Comparison of ENCODE assay signal across 8 cellular contexts in genomic region chr1:27727126-27727525, GRCh38. TPM values are rescaled to one million over a fixed set of nuclear protein-coding genes. Genes with fewer than 3 reads are reported as not detected.
DNase-seq lines count a peak whose midpoint lies in the region; TF ChIP-seq lines count a peak whose summit lies in the region.

No MANE protein-coding gene starts in this region.

- peak overlapping the region; percentile 16 for H3K27ac ChIP-seq in muscle layer of duodenum (ENCODE audit: low read length)

- TF ChIP-seq CTCF in CD14-positive monocyte (IDR thresholded peaks at IDR 0.05): no peak

- H3K27ac Mint-ChIP-seq in CD14-positive monocyte (peak overlapping the region in 5 of 7 donors; percentile 28 to 95 (median 89)), IgD-negative memory B cell (peak overlapping the region in 2 of 3 donors; percentile 88 to 97)

- peaks cover 3 to 9% of the 10 kb centered on the region in 2 donors for H3K4me1 ChIP-seq in muscle layer of duodenum (ENCODE audit: control insufficient read depth in 1 of 2, insufficient read depth in 2 of 2, low read length in 2 of 2)

- DNase-seq in CD14-positive monocyte (ENCODE audit: low spot score) (no peak), astrocyte of the hippocampus (ENCODE audit: low read depth, low spot score) (peak; percentile 16), DMS153 (lab: John Stamatoyannopoulos, UW) (no peak), anterior cingulate cortex (lab: John Stamatoyannopoulos, UW) (no peak), islet precursor cell (no peak), SKM-1 treated with dmso at 0.1 percent for 144 hours (lab: John Stamatoyannopoulos, UW; ENCODE audit: unreplicated experiment) (no peak)

- H3K27me3 Mint-ChIP-seq in CD14-positive monocyte (ENCODE audit: low read depth in 3 of 3): peaks cover 0 to 3% (median 0%) of the 10 kb centered on the region in 3 donors
- no peaks in the 10 kb centered on the region for H3K27me3 Mint-ChIP-seq in IgD-negative memory B cell

- intact Hi-C loops in CD14-positive monocyte (cut with micrococcal nuclease): loop anchor here (5.0 kb wide), 2 partner anchors 45 to 60 kb away; partner anchors contain the start of gene STX12 (in 2 of the 2)

- peaks cover 0 to 3% (median 0%) of the 10 kb centered on the region in 7 donors for H3K9me3 Mint-ChIP-seq in CD14-positive monocyte
- H3K9me3 Mint-ChIP-seq in IgD-negative memory B cell: no peaks in the 10 kb centered on the region

- H3K4me3 Mint-ChIP-seq in CD14-positive monocyte (no peak overlapping the region), IgD-negative memory B cell (peak overlapping the region; percentile 85 to 92 (median 90))

- H3K27me3 ChIP-seq in muscle layer of duodenum (ENCODE audit: low read depth, low read length): no peaks in the 10 kb centered on the region

- H3K4me1 Mint-ChIP-seq in CD14-positive monocyte: peaks cover 20% of the 10 kb centered on the region
- H3K4me1 Mint-ChIP-seq in IgD-negative memory B cell: peaks cover 12 to 22% (median 18%) of the 10 kb centered on the region in 3 donors

- peaks cover 28 to 40% of the 10 kb centered on the region in 2 donors for H3K36me3 Mint-ChIP-seq in CD14-positive monocyte
- peaks cover 1% of the 10 kb centered on the region for H3K36me3 Mint-ChIP-seq in IgD-negative memory B cell

- no peaks in the 10 kb centered on the region for H3K9me3 ChIP-seq in muscle layer of duodenum (ENCODE audit: control insufficient read depth in 1 of 2, low read length in 2 of 2)

- H3K4me3 ChIP-seq in muscle layer of duodenum (ENCODE audit: low read depth in 1 of 2, low read length in 2 of 2): no peak overlapping the region

- peaks cover 0 to 4% of the 10 kb centered on the region in 2 donors for H3K36me3 ChIP-seq in muscle layer of duodenum (ENCODE audit: control insufficient read depth in 1 of 2, insufficient read depth in 2 of 2, low read length in 2 of 2)

RNA-seq across cellular contexts. Expression of gene FAM76A, which starts 1.4 kb away (rescaled TPM):
- polyA plus RNA-seq in CD14-positive monocyte: 10 to 100 TPM in 1 of 2 donors, 1 to 10 TPM in 1; 9.1 to 10.3 TPM
- 6.5 TPM for polyA plus RNA-seq in IgD-negative memory B cell

RNA-seq across cellular contexts. Expression of gene STX12, which starts 45.9 kb away (rescaled TPM):
- polyA plus RNA-seq in CD14-positive monocyte (10 to 100 TPM; 29.4 to 36.2 TPM), IgD-negative memory B cell (16.0 TPM)

RNA-seq across cellular contexts. Expression of gene IFI6, which starts 55.1 kb away (rescaled TPM):
- polyA plus RNA-seq in CD14-positive monocyte: 100 to 1,000 TPM; 276 TPM
- 68.2 TPM for polyA plus RNA-seq in IgD-negative memory B cell

Comparison
In these comparisons a context has a peak if more than half of its experiments do, and no peak if none do; other contexts are left out.
1. H3K4me3 Mint-ChIP-seq: peak in IgD-negative memory B cell (4 of 4); none in CD14-positive monocyte (0 of 2).